7 cellular contexts compared by ENCODE assay signal in genomic region chr12:62729579-62730544, GRCh38.
DNase-seq lines count a peak whose midpoint lies in the region; ATAC-seq and TF ChIP-seq lines count a peak whose summit lies in the region.
"Not testable (repeated sequence)": the region's sequence is repeated elsewhere in the genome, so short reads cannot be mapped to it uniquely, and the experiment has no call there.

No MANE protein-coding gene starts in this region.

- ATAC-seq in Right ventricle myocardium inferior = peak; percentile 56

- not testable (repeated sequence) for H3K9me3 ChIP-seq in ascending aorta; neural progenitor cell (ENCODE audit: low read depth)

- H3K27ac Mint-ChIP-seq in neural progenitor cell = peak overlapping the region; percentile 48

- not testable (repeated sequence) for H2AFZ ChIP-seq in neural progenitor cell (replicated peaks)

- H3K27me3 Mint-ChIP-seq in neural progenitor cell (ENCODE audit: insufficient read depth, low read depth) = not testable (repeated sequence)

- not testable (repeated sequence) for H3K36me3 ChIP-seq in ascending aorta, neural progenitor cell

- peaks cover 0 to 19% of the 10 kb centered on the region in 2 donors for H3K4me1 ChIP-seq in ascending aorta
- H3K4me1 ChIP-seq in neural progenitor cell = peaks cover 25% of the 10 kb centered on the region

- not testable (repeated sequence) for H3K36me3 Mint-ChIP-seq in neural progenitor cell

- not testable (repeated sequence) for H3K27me3 ChIP-seq in ascending aorta, neural progenitor cell

- not testable (repeated sequence) for H3K4me2 ChIP-seq in neural progenitor cell

- peak; percentile 44 for DNase-seq in GM03348 (ENCODE audit: low spot score)
- peak; percentile 86 for DNase-seq in NCI-H460 (ENCODE audit: extremely low read depth, low read depth)
- DNase-seq in ascending aorta (ENCODE audit: low spot score in 2 of 2); coronary artery (ENCODE audit: low spot score); Right ventricle myocardium inferior (ENCODE audit: missing footprints); neural progenitor cell (ENCODE audit: low spot score): not testable (repeated sequence)
- peak; percentile 61 for DNase-seq in stromal cell of bone marrow (ENCODE audit: low read depth)

- H3K79me2 ChIP-seq in neural progenitor cell (ENCODE audit: low read depth) = not testable (repeated sequence)

- not testable (repeated sequence) for H3K9ac ChIP-seq in neural progenitor cell

- not testable (repeated sequence) for H3F3A ChIP-seq in neural progenitor cell (ENCODE audit: low read depth)

- H3K27ac ChIP-seq in ascending aorta = peak overlapping the region; percentile 54 to 72
- peak overlapping the region; percentile 21 to 50 for H3K27ac ChIP-seq in coronary artery
- not testable (repeated sequence) for H3K27ac ChIP-seq in neural progenitor cell

- H4K20me1 ChIP-seq in neural progenitor cell (ENCODE audit: low read depth) = not testable (repeated sequence)

- not testable (repeated sequence) for TF ChIP-seq CTCF in ascending aorta (IDR thresholded peaks at IDR 0.05); coronary artery (IDR thresholded peaks at IDR 0.05); neural progenitor cell (IDR thresholded peaks at IDR 0.05)

- H3K4me3 Mint-ChIP-seq in neural progenitor cell = not testable (repeated sequence)

- H3K4me1 Mint-ChIP-seq in neural progenitor cell = peaks cover 56% of the 10 kb centered on the region

- intact Hi-C loops in ascending aorta (cut with DNase I) = loop anchor here (2.0 to 10.0 kb wide), 2 partner anchors 65 to 315 kb away; no protein-coding TSS in a partner anchor
- intact Hi-C loops in Right ventricle myocardium inferior (cut with DNase I) = not testable (repeated sequence)

- H3K4me3 ChIP-seq in ascending aorta = peak overlapping the region in 1 of 2 donors; percentile 54
- not testable (repeated sequence) for H3K4me3 ChIP-seq in coronary artery, neural progenitor cell

- not testable (repeated sequence) for H3K9me3 Mint-ChIP-seq in neural progenitor cell
